ENCODE assay signal across 8 cellular contexts in the genomic region with DNA sequence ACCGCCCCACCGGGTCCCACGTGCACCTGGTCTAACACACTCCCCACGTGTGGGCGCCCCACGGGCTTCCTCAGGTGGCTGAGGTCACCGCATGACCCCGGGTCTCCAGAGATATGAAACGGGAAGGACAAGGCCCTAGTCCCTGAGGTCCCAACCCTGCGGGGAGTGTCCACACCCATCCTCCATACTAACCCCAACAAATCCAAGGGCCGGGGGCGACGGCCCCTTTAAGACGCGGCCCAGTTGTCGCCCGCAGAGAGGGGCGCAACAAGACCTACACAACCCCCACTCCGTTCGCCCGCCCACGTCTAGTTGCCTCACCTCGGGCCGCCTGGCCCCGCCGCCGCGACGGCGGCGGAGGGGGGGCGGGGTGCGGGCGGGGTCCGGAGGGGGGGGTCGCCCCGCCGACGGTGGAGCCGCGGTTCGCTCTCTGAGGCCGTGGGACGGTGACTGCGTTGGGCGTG. TPM values are rescaled to one million over a fixed set of nuclear protein-coding genes. Genes with fewer than 3 reads are reported as not detected.
DNase-seq lines count a peak whose midpoint lies in the region; ATAC-seq and TF ChIP-seq lines count a peak whose summit lies in the region.

No MANE protein-coding gene starts in this region.

- H3K4me1 Mint-ChIP-seq in CD14-positive monocyte, result peaks cover 23% of the 10 kb centered on the region
- H3K4me1 Mint-ChIP-seq in activated naive CD8-positive, alpha-beta T cell treated with anti-CD3 and anti-CD28 coated beads, Interleukin-2, amount 10 ng/mL, durations not matched to agents 7 days and 5 days, result peaks cover 6% of the 10 kb centered on the region

- POLR2A ChIA-PET in activated naive CD8-positive, alpha-beta T cell treated with anti-CD3 and anti-CD28 coated beads, Interleukin-2, amount 10 ng/mL, durations not matched to agents 7 days and 5 days (lab: Charles Lee), result interaction anchor here (1.0 to 1.5 kb wide), 6 partner anchors 29 to 217 kb away, joined by 3 to 6 read pairs (median 5); a partner anchor contains a TSS

- H3K36me3 ChIP-seq in left ventricle myocardium inferior (peaks cover 6% of the 10 kb centered on the region), aorta (ENCODE audit: control insufficient read depth in 1 of 2, insufficient read depth in 2 of 2, low read length in 1 of 2) (no peaks in the 10 kb centered on the region)

- H3K9me3 ChIP-seq in left ventricle myocardium inferior (replicated peaks) (no peaks in the 10 kb centered on the region), aorta (ENCODE audit: control insufficient read depth, low read length) (no peaks in the 10 kb centered on the region)

- peak overlapping the region; percentile 98 to 100 (median 99) for H3K27ac Mint-ChIP-seq in CD14-positive monocyte
- peak overlapping the region; percentile 97 for H3K27ac Mint-ChIP-seq in activated naive CD8-positive, alpha-beta T cell treated with anti-CD3 and anti-CD28 coated beads, Interleukin-2, amount 10 ng/mL, durations not matched to agents 7 days and 5 days

- intact Hi-C loops in CD14-positive monocyte (cut with micrococcal nuclease), result loop anchor here (5.0 kb wide), 4 partner anchors 112 to 297 kb away; a partner anchor contains a TSS
- intact Hi-C loops in left ventricle myocardium inferior (cut with micrococcal nuclease), result no loop called here
- intact Hi-C loops in aorta (cut with DNase I), result loop anchor here (5.0 to 10.0 kb wide), 3 partner anchors 117 to 521 kb away; a partner anchor contains a TSS

- H3K27ac ChIP-seq in left ventricle myocardium inferior (replicated peaks) (peak overlapping the region; percentile 100), aorta (ENCODE audit: low read depth in 1 of 2, low read length in 2 of 2) (peak overlapping the region; percentile 87 to 94)

- ATAC-seq in GM19372 (IDR thresholded peaks at IDR 0.05; ENCODE audit: low read depth, unreplicated experiment), result peak; percentile 49
- peak; percentile 38 for ATAC-seq in HG03520 (IDR thresholded peaks at IDR 0.05; ENCODE audit: unreplicated experiment)
- ATAC-seq in activated naive CD8-positive, alpha-beta T cell treated with anti-CD3 and anti-CD28 coated beads, Interleukin-2, amount 10 ng/mL, durations not matched to agents 7 days and 5 days (ENCODE audit: low read depth), result peak; percentile 62
- ATAC-seq in aorta (ENCODE audit: low FRiP score), result peak; percentile 81

- TF ChIP-seq CTCF in CD14-positive monocyte (IDR thresholded peaks at IDR 0.05) (no peak), left ventricle myocardium inferior (IDR thresholded peaks at IDR 0.05; ENCODE audit: borderline replicate concordance) (no peak)

- 0% methylated on average over 19 to 46 of the region's 46 CpGs for WGBS in aorta, 2 donors

- H3K4me3 Mint-ChIP-seq in CD14-positive monocyte, result peak overlapping the region; percentile 92 to 99
- H3K4me3 Mint-ChIP-seq in activated naive CD8-positive, alpha-beta T cell treated with anti-CD3 and anti-CD28 coated beads, Interleukin-2, amount 10 ng/mL, durations not matched to agents 7 days and 5 days, result peak overlapping the region; percentile 98

- DNase-seq in CD14-positive monocyte (ENCODE audit: low spot score) (peak; percentile 66), SKM-1 (lab: John Stamatoyannopoulos, UW; ENCODE audit: unreplicated experiment) (peak; percentile 61), left ventricle myocardium inferior (peak; percentile 54), putamen (ENCODE audit: low spot score) (peak; percentile 58), aorta (peak; percentile 76 to 90)
- DNase-seq in activated naive CD8-positive, alpha-beta T cell treated with anti-CD3 and anti-CD28 coated beads, Interleukin-2, amount 10 ng/mL, durations not matched to agents 7 days and 5 days, result peak; percentile 77

- H3K9me3 Mint-ChIP-seq in CD14-positive monocyte, result peaks cover 0 to 4% (median 0%) of the 10 kb centered on the region in 7 donors
- no peaks in the 10 kb centered on the region for H3K9me3 Mint-ChIP-seq in activated naive CD8-positive, alpha-beta T cell treated with anti-CD3 and anti-CD28 coated beads, Interleukin-2, amount 10 ng/mL, durations not matched to agents 7 days and 5 days

- H3K4me1 ChIP-seq in left ventricle myocardium inferior (peaks cover 39% of the 10 kb centered on the region), aorta (ENCODE audit: control insufficient read depth in 1 of 2, insufficient read depth in 2 of 2, low read length in 2 of 2) (no peaks in the 10 kb centered on the region)

- no peaks in the 10 kb centered on the region for H3K27me3 ChIP-seq in left ventricle myocardium inferior (ENCODE audit: low read depth)
- no peaks in the 10 kb centered on the region for H3K27me3 ChIP-seq in aorta (ENCODE audit: control insufficient read depth in 1 of 2, insufficient read depth in 2 of 2, low read length in 1 of 2)

- peak overlapping the region; percentile 85 for H3K4me3 ChIP-seq in left ventricle myocardium inferior
- H3K4me3 ChIP-seq in aorta (ENCODE audit: low read length in 2 of 2), result peak overlapping the region; percentile 78 to 91

- peaks cover 0 to 20% of the 10 kb centered on the region in 2 donors for H3K36me3 Mint-ChIP-seq in CD14-positive monocyte
- peaks cover 3% of the 10 kb centered on the region for H3K36me3 Mint-ChIP-seq in activated naive CD8-positive, alpha-beta T cell treated with anti-CD3 and anti-CD28 coated beads, Interleukin-2, amount 10 ng/mL, durations not matched to agents 7 days and 5 days

- peaks cover 0 to 3% (median 0%) of the 10 kb centered on the region in 3 donors for H3K27me3 Mint-ChIP-seq in CD14-positive monocyte (ENCODE audit: low read depth in 3 of 3)
- peaks cover 6% of the 10 kb centered on the region for H3K27me3 Mint-ChIP-seq in activated naive CD8-positive, alpha-beta T cell treated with anti-CD3 and anti-CD28 coated beads, Interleukin-2, amount 10 ng/mL, durations not matched to agents 7 days and 5 days

RNA-seq across cellular contexts. Expression of a gene that starts 0.4 kb away (rescaled TPM):
- polyA plus RNA-seq in CD14-positive monocyte, result 1 to 10 TPM; 2.3 to 2.4 TPM
- 10 to 100 TPM; 18.9 to 22.2 TPM for total RNA-seq in activated naive CD8-positive, alpha-beta T cell treated with anti-CD3 and anti-CD28 coated beads, Interleukin-2, amount 10 ng/mL, durations not matched to agents 7 days and 5 days
- 8.6 TPM for total RNA-seq in left ventricle myocardium inferior
- total RNA-seq in aorta, result 10 to 100 TPM; 23.5 to 25.1 TPM
- polyA plus RNA-seq in aorta, result 1 to 10 TPM; 6.5 to 7.3 TPM

Comparison
In these comparisons a context has a peak if more than half of its experiments do, and no peak if none do; other contexts are left out.
1. Peak in every context shown above with its lines: DNase-seq, ATAC-seq, H3K4me3 ChIP-seq and H3K27ac ChIP-seq.